Comparison of ENCODE assay signal across 13 cellular contexts in genomic region chr7:23472046-23472445, GRCh38. TPM values are rescaled to one million over a fixed set of nuclear protein-coding genes. Genes with fewer than 3 reads are reported as not detected.
DNase-seq lines count a peak whose midpoint lies in the region; ATAC-seq, FAIRE-seq and TF ChIP-seq lines count a peak whose summit lies in the region.
"Had no signal": no experiment of that assay in that cellular context is flagged by ENCODE, and none has a peak within 500 bp of the region (broad histone marks: within the 10 kb centered on the region; RNA-seq: fewer than 3 reads in every experiment).

No MANE protein-coding gene starts in this region.

- peak overlapping the region; percentile 85 for H3K4me2 ChIP-seq in GM12878 (ENCODE audit: control insufficient read depth, insufficient read depth)

- no peak for ATAC-seq in GM12878
- ATAC-seq in GM19035 (IDR thresholded peaks at IDR 0.05; ENCODE audit: unreplicated experiment): no peak
- no peak for ATAC-seq in GM19452 (IDR thresholded peaks at IDR 0.05; ENCODE audit: unreplicated experiment)
- ATAC-seq: naive thymus-derived CD4-positive, alpha-beta T cell; Right ventricle myocardium inferior had no signal

- H3K27me3 Mint-ChIP-seq in activated CD4-positive, alpha-beta T cell treated with anti-CD3 and anti-CD28 coated beads, Interleukin-2, amount 10 ng/mL, durations not matched to agents 7 days and 5 days: peaks cover 73% of the 10 kb centered on the region

- TF ChIP-seq POLR2A in NB4 (IDR thresholded peaks at IDR 0.05; ENCODE audit: extremely low read depth, insufficient read length): no peak
- TF ChIP-seq POLR2A in GM12878 (IDR thresholded peaks at IDR 0.05; ENCODE audit: low read depth, low read length): no peak

- peak overlapping the region; percentile 94 for H3K27ac ChIP-seq in GM12878 (ENCODE audit: control insufficient read depth, insufficient read depth)
- H3K27ac ChIP-seq: tibial nerve had no signal

- intact Hi-C loops in GM12878 (cut with micrococcal nuclease; ENCODE audit: unreplicated experiment): loop anchor here (5.0 kb wide), 4 partner anchors 100 to 290 kb away; partner anchors contain the start of genes CCDC126 and NUP42

- no peak for TF ChIP-seq RAD21 in GM12878 (IDR thresholded peaks at IDR 0.05; ENCODE audit: insufficient read depth, low read depth, low read length)

- RAD21 ChIA-PET in GM12878 (lab: Charles Lee; ENCODE audit: unreplicated experiment): interaction anchor here (0.9 to 2.1 kb wide), 18 partner anchors 9 to 199 kb away, joined by 3 to 19 read pairs (median 6); partner anchors contain the start of gene MALSU1

- no peak for TF ChIP-seq EP300 in GM12878 (IDR thresholded peaks at IDR 0.05; ENCODE audit: borderline replicate concordance in 1 of 2, control insufficient read depth in 1 of 2, low read depth in 2 of 2, low read length in 2 of 2)

- no peak for DNase-seq in activated CD4-positive, alpha-beta T cell treated with anti-CD3 and anti-CD28 coated beads, Interleukin-2, amount 10 ng/mL, durations not matched to agents 7 days and 5 days
- no peak for DNase-seq in activated CD4-positive, alpha-beta T cell treated with anti-CD3 and anti-CD28 coated beads, Interleukin-2, amount 50 U/mL, for 4 hours
- DNase-seq in NB4 (ENCODE audit: low read depth) (peak; percentile 68), GM12878 (ENCODE audit: low read depth, low spot score) (no peak), retinal pigment epithelial cell (ENCODE audit: low read depth) (no peak)
- no peak for DNase-seq in stimulated activated CD4-positive, alpha-beta T cell treated with anti-CD3 and anti-CD28 coated beads, Interleukin-1b, Interleukin-23, amount 100 ng/mL, for 48 hours
- DNase-seq: CD4-positive, alpha-beta memory T cell; stimulated activated CD4-positive, alpha-beta T cell treated with anti-CD3 and anti-CD28 coated beads, Interleukin-4, amount 100 ng/mL, for 24 hours had no signal

- no peaks in the 10 kb centered on the region for H4K20me1 ChIP-seq in GM12878 (ENCODE audit: control insufficient read depth, insufficient read depth)

- no peak for FAIRE-seq in GM12878 (lab: Jason Lieb, UNC)

- H3K9ac ChIP-seq in GM12878 (ENCODE audit: control insufficient read depth, insufficient read depth, low read length): peak overlapping the region; percentile 88

- peaks cover 48% of the 10 kb centered on the region for H3K4me1 Mint-ChIP-seq in activated CD4-positive, alpha-beta T cell treated with anti-CD3 and anti-CD28 coated beads, Interleukin-2, amount 10 ng/mL, durations not matched to agents 7 days and 5 days

- no peaks in the 10 kb centered on the region for H3K4me1 ChIP-seq in GM12878 (ENCODE audit: control insufficient read depth, insufficient read depth, low read length)

- H3K79me2 ChIP-seq in GM12878 (ENCODE audit: control insufficient read depth, insufficient read depth, low read length): peaks cover 76% of the 10 kb centered on the region

- SMC1A ChIA-PET in GM12878 (lab: Charles Lee; ENCODE audit: uncharacterized antibody, unreplicated experiment): interaction anchor here (0.7 to 2.1 kb wide), 14 partner anchors 10 to 126 kb away, joined by 3 to 13 read pairs (median 6); partner anchors contain the start of gene CCDC126

- peaks cover 5% of the 10 kb centered on the region for H3K36me3 Mint-ChIP-seq in activated CD4-positive, alpha-beta T cell treated with anti-CD3 and anti-CD28 coated beads, Interleukin-2, amount 10 ng/mL, durations not matched to agents 7 days and 5 days (ENCODE audit: low read depth)

- peaks cover 0 to 4% of the 10 kb centered on the region in 2 experiments; a peak in 1 of 4 replicates for H3K27me3 ChIP-seq in GM12878 (replicated peaks in 1 of 2; ENCODE audit: control insufficient read depth in 2 of 2, insufficient read depth in 2 of 2, low read length in 1 of 2)

- H3K4me3 Mint-ChIP-seq in activated CD4-positive, alpha-beta T cell treated with anti-CD3 and anti-CD28 coated beads, Interleukin-2, amount 10 ng/mL, durations not matched to agents 7 days and 5 days: peak overlapping the region; percentile 13

- peak overlapping the region; percentile 19; the same call in 1 of the 2 replicates for H2AFZ ChIP-seq in GM12878 (ENCODE audit: control insufficient read depth, low read depth, low read length)

- CTCF ChIA-PET in activated CD4-positive, alpha-beta T cell treated with anti-CD3 and anti-CD28 coated beads, Interleukin-2, amount 10 ng/mL, durations not matched to agents 7 days and 5 days (lab: Charles Lee): interaction anchor here (1.3 to 2.0 kb wide), 2 partner anchors 19 to 199 kb away, joined by 3 to 6 read pairs; no protein-coding TSS in a partner anchor
- CTCF ChIA-PET in GM12878 (lab: Yijun Ruan, JAX): interaction anchor here (1.0 to 2.0 kb wide), 12 partner anchors 9 to 199 kb away, joined by 3 to 13 read pairs (median 5); no protein-coding TSS in a partner anchor

- BruUV-seq in GM12878 (replicated peaks; lab: Mats Ljungman, UMichigan): no TSS peak

- in situ Hi-C loops in GM12878 (cut with MboI): no loop called here

- POLR2A ChIA-PET in activated CD4-positive, alpha-beta T cell treated with anti-CD3 and anti-CD28 coated beads, Interleukin-2, amount 10 ng/mL, durations not matched to agents 7 days and 5 days (lab: Charles Lee): no interaction called here
- POLR2A ChIA-PET in GM12878 (lab: Charles Lee): interaction anchor here (0.7 to 2.3 kb wide), 9 partner anchors 14 to 366 kb away, joined by 3 to 18 read pairs (median 6); partner anchors contain the start of gene KLHL7

- WGBS in GM12878 (ENCODE audit: insufficient coverage, insufficient replicate concordance, low lambda C conversion rate, missing lambda C conversion rate): 23% methylated on average over 6 of the region's 6 CpGs

- H3K9me3 ChIP-seq in GM12878 (replicated peaks; ENCODE audit: control insufficient read depth, insufficient read depth, low read length): no peaks in the 10 kb centered on the region
- H3K9me3 ChIP-seq: tibial nerve had no signal

- no peaks in the 10 kb centered on the region for H3K36me3 ChIP-seq in GM12878 (ENCODE audit: control insufficient read depth in 2 of 2, insufficient read depth in 2 of 2, low read length in 1 of 2)
- H3K36me3 ChIP-seq: tibial nerve had no signal

- peak overlapping the region; percentile 82 for H3K4me3 ChIP-seq in NB4 (ENCODE audit: low read depth, low read length)
- peak overlapping the region; percentile 89 for H3K4me3 ChIP-seq in GM12878
- H3K4me3 ChIP-seq in retinal pigment epithelial cell (ENCODE audit: low read length): peak overlapping the region; percentile 75

- no peak overlapping the region for H3K27ac Mint-ChIP-seq in activated CD4-positive, alpha-beta T cell treated with anti-CD3 and anti-CD28 coated beads, Interleukin-2, amount 10 ng/mL, durations not matched to agents 7 days and 5 days

- no peak for TF ChIP-seq CTCF in NB4 (IDR thresholded peaks at IDR 0.05; ENCODE audit: low read depth, low read length)
- no peak for TF ChIP-seq CTCF in GM12878 (IDR thresholded peaks at IDR 0.05 in 2 of 3, conservative IDR thresholded peaks at IDR 0.05 in 1 of 3; ENCODE audit: control insufficient read depth in 2 of 3, extremely low read depth in 1 of 3, insufficient read depth in 1 of 3, low read depth in 3 of 3, low read length in 3 of 3)
- TF ChIP-seq CTCF in retinal pigment epithelial cell (conservative IDR thresholded peaks at IDR 0.05; ENCODE audit: low read depth, low read length): no peak

- H3K9me3 Mint-ChIP-seq in activated CD4-positive, alpha-beta T cell treated with anti-CD3 and anti-CD28 coated beads, Interleukin-2, amount 10 ng/mL, durations not matched to agents 7 days and 5 days: no peaks in the 10 kb centered on the region

RNA-seq across cellular contexts. Expression of gene IGF2BP3, which starts 1.8 kb away (rescaled TPM):
- total RNA-seq in activated CD4-positive, alpha-beta T cell treated with anti-CD3 and anti-CD28 coated beads, Interleukin-2, amount 10 ng/mL, durations not matched to agents 7 days and 5 days: 1 to 10 TPM in 1 of 2 experiments, under 1 TPM in 1; 0.50 to 1.2 TPM
- 193 and 204 TPM in 2 replicates for total RNA-seq in GM12878 (2013; cell fraction: nucleolus; rRNA removed)
- total RNA-seq in GM12878 (2014; rRNA removed): 30.8 and 38.9 TPM in 2 replicates
- 56.8 and 62.3 TPM in 2 replicates for total RNA-seq in GM12878 (2014; rRNA removed; fragmentation: Illumina TruSeq; extraction: Trizol)
- 48.5 and 49.7 TPM in 2 replicates for total RNA-seq in GM12878 (2021)
- polyA plus RNA-seq in GM12878 (2011; ENCODE audit: low read depth): 12.8 TPM
- polyA plus RNA-seq in GM12878 (2011; rRNA removed): 43.3 and 63.1 TPM in 2 replicates
- polyA plus RNA-seq in GM12878 (2011; cell fraction: cytosol; rRNA removed): 31.7 and 32.1 TPM in 2 replicates
- polyA plus RNA-seq in GM12878 (2011; cell fraction: nucleus; rRNA removed): 35.0 and 45.2 TPM in 2 replicates
- 23.1 and 32.9 TPM in 2 replicates for polyA plus RNA-seq in GM12878 (2012)
- polyA plus RNA-seq in GM12878 (2014; fragmentation: Illumina TruSeq; extraction: Trizol): 61.2 and 76.6 TPM in 2 replicates
- polyA plus RNA-seq in GM12878 (2014; fragmentation: Nextera tagmentation; extraction: Ambion mirVana): 1 to 10 TPM; 4.6 to 4.7 TPM
- polyA plus RNA-seq in GM12878 (2014; rRNA removed): 41.4 and 43.1 TPM in 2 replicates
- polyA plus RNA-seq in GM12878 (2016; fragmentation: Nextera tagmentation; extraction: Ambion mirVana): 10 to 100 TPM; 15.0 to 16.0 TPM
- 42.1 and 55.8 TPM in 2 replicates for polyA minus RNA-seq in GM12878 (2011; rRNA and poly(A)+ RNA removed)
- 22.2 and 26.1 TPM in 2 replicates for polyA minus RNA-seq in GM12878 (2011; cell fraction: cytosol; rRNA and poly(A)+ RNA removed)
- polyA minus RNA-seq in GM12878 (2011; cell fraction: nucleus; rRNA and poly(A)+ RNA removed): 25.8 and 44.7 TPM in 2 replicates
- total RNA-seq: CD4-positive, alpha-beta memory T cell; Right ventricle myocardium inferior had no signal
- polyA plus RNA-seq: CD4-positive, alpha-beta memory T cell had no signal

RNA-seq across cellular contexts. Expression of gene TRA2A, which starts 59.7 kb away (rescaled TPM):
- 100 to 1,000 TPM; 109 to 143 TPM for total RNA-seq in activated CD4-positive, alpha-beta T cell treated with anti-CD3 and anti-CD28 coated beads, Interleukin-2, amount 10 ng/mL, durations not matched to agents 7 days and 5 days
- 83.2 and 85.5 TPM in 2 replicates for total RNA-seq in GM12878 (2013; cell fraction: nucleolus; rRNA removed)
- total RNA-seq in GM12878 (2014; rRNA removed) (25.0 TPM in 2 replicates), GM12878 (2014; rRNA removed; fragmentation: Illumina TruSeq; extraction: Trizol) (71.2 and 78.0 TPM in 2 replicates), GM12878 (2021) (85.4 and 86.6 TPM in 2 replicates)
- 52.8 TPM for polyA plus RNA-seq in GM12878 (2011; ENCODE audit: low read depth)
- polyA plus RNA-seq in GM12878 (2011; rRNA removed) (97.1 and 111 TPM in 2 replicates), GM12878 (2014; fragmentation: Illumina TruSeq; extraction: Trizol) (224 and 533 TPM in 2 replicates), GM12878 (2014; fragmentation: Nextera tagmentation; extraction: Ambion mirVana) (10 to 100 TPM; 69.2 to 83.1 TPM), GM12878 (2014; rRNA removed) (99.5 and 103 TPM in 2 replicates), GM12878 (2016; fragmentation: Nextera tagmentation; extraction: Ambion mirVana) (100 to 1,000 TPM; 135 TPM)
- polyA plus RNA-seq in GM12878 (2011; cell fraction: cytosol; rRNA removed): 53.7 and 61.9 TPM in 2 replicates
- 68.4 and 86.0 TPM in 2 replicates for polyA plus RNA-seq in GM12878 (2011; cell fraction: nucleus; rRNA removed)
- 78.6 and 85.7 TPM in 2 replicates for polyA plus RNA-seq in GM12878 (2012)
- polyA minus RNA-seq in GM12878 (2011; rRNA and poly(A)+ RNA removed): 61.7 and 77.2 TPM in 2 replicates
- 31.9 and 40.4 TPM in 2 replicates for polyA minus RNA-seq in GM12878 (2011; cell fraction: cytosol; rRNA and poly(A)+ RNA removed)
- polyA minus RNA-seq in GM12878 (2011; cell fraction: nucleus; rRNA and poly(A)+ RNA removed): 39.3 and 70.9 TPM in 2 replicates

Comparison
In these comparisons a context has a peak if more than half of its experiments do, and no peak if none do; other contexts are left out.
1. RNA of gene IGF2BP3, which starts 1.8 kb away (total RNA-seq): 30.8 to 204 TPM in GM12878; 0.50 to 1.2 TPM in activated CD4-positive, alpha-beta T cell treated with anti-CD3 and anti-CD28 coated beads, Interleukin-2, amount 10 ng/mL, durations not matched to agents 7 days and 5 days; every median in the first group is over 10 times any median in the second.
2. Peak in every context shown above with its lines, with median percentiles within 50 percentile points of each other: H3K4me3 ChIP-seq.